ENCODE assay signal across 20 cellular contexts in genomic region chr20:50343125-50343489, GRCh38.
"Had no signal": no experiment of that assay in that cellular context is flagged by ENCODE, and none has a peak within 500 bp of the region (broad histone marks: within the 10 kb centered on the region; RNA-seq: fewer than 3 reads in every experiment).

No MANE protein-coding gene starts in this region.

- H3K27ac ChIP-seq: dorsolateral prefrontal cortex, esophagus squamous epithelium, gastrocnemius medialis, heart left ventricle, right lobe of liver, stomach, transverse colon had no signal

- H3K27ac Mint-ChIP-seq: brain; memory B cell; stimulated activated memory B cell treated with anti-CD40 and anti-IgM and Interleukin-4, amounts not matched to agents 10 μg/mL and 1 μg/mL and 100 μg/mL, for 72 hours had no signal

- H3K9me3 Mint-ChIP-seq: memory B cell; stimulated activated memory B cell treated with anti-CD40 and anti-IgM and Interleukin-4, amounts not matched to agents 10 μg/mL and 1 μg/mL and 100 μg/mL, for 72 hours had no signal

- H3K4me3 Mint-ChIP-seq: brain; memory B cell; stimulated activated memory B cell treated with anti-CD40 and anti-IgM and Interleukin-4, amounts not matched to agents 10 μg/mL and 1 μg/mL and 100 μg/mL, for 72 hours had no signal

- DNase-seq: activated CD4-positive, alpha-beta T cell treated with anti-CD3 and anti-CD28 coated beads for 48 hours; activated CD4-positive, CD25-positive, alpha-beta regulatory T cell; activated CD8-positive, alpha-beta memory T cell treated with anti-CD3 and anti-CD28 coated beads, Interleukin-2, amount 50 U/mL, for 48 hours; activated gamma-delta T cell; activated naive CD4-positive, alpha-beta T cell treated with anti-CD3 and anti-CD28 coated beads, Interleukin-2, amount 50 U/mL, for 16 hours; activated T-cell treated with anti-CD3 and anti-CD28 coated beads, Interleukin-2, amount 50 U/mL, for 48 hours; aorta; central memory CD4-positive, alpha-beta T cell; esophagus squamous epithelium; gastrocnemius medialis; stimulated activated CD4-positive, alpha-beta T cell treated with anti-CD3 and anti-CD28 coated beads, Interleukin-15, amount 100 ng/mL, for 24 hours; stomach; transverse colon had no signal

- H3K27me3 ChIP-seq: dorsolateral prefrontal cortex, esophagus squamous epithelium, gastrocnemius medialis, heart left ventricle, right lobe of liver, stomach, transverse colon had no signal

- H3K36me3 Mint-ChIP-seq: brain; memory B cell; stimulated activated memory B cell treated with anti-CD40 and anti-IgM and Interleukin-4, amounts not matched to agents 10 μg/mL and 1 μg/mL and 100 μg/mL, for 72 hours had no signal

- H3K36me3 ChIP-seq: esophagus squamous epithelium, gastrocnemius medialis, heart left ventricle, right lobe of liver, stomach, transverse colon had no signal

- H3K4me3 ChIP-seq: dorsolateral prefrontal cortex, esophagus squamous epithelium, gastrocnemius medialis, heart left ventricle, right lobe of liver, smooth muscle cell, stomach, transverse colon had no signal

- H3K4me2 ChIP-seq: smooth muscle cell had no signal

- H3K9me3 ChIP-seq: esophagus squamous epithelium, gastrocnemius medialis, heart left ventricle, right lobe of liver, stomach, transverse colon had no signal

- ATAC-seq: gastrocnemius medialis had no signal
